ENCODE assay signal across 8 cellular contexts in the genomic region with DNA sequence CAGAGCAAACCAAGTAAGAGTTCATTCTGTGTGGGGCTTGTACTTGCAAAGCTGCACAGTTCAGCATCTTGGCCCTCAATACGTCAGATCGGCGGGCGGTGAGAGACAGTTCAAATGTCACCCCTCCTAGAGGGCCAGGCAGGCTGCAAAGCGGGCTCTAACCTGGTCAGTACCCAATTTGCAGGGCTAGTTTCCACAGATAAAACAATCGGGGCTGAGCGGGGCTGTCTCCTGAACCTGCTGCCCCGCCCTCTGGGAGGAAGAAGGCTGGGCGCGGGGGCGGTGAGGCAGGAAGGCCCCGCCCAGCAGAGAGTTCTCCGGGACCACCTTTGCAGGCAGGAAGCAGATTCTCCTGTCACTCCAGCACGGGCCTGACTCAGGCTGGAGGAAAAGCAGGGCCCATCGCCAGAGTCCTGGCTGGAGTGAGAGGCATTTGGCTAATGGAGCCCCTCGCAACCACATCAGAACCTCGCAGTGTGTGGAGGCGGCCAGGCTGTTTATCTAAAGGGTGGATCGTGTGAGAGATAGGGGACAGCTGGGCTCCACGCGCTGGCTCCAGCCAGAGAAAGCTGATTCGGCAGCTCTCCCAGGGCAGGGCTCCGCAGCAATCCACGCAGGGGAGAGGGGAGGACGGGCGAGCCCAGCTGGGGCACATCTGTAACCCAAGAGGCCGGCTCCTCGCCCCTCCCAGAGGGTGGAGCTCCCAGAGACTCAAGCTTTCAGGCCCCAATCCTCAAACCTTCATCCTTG.
DNase-seq lines count a peak whose midpoint lies in the region; ATAC-seq and TF ChIP-seq lines count a peak whose summit lies in the region.

No MANE protein-coding gene starts in this region.

- peak overlapping the region; percentile 4 for H3K27ac ChIP-seq in iPS-20b (ENCODE audit: low read length)

- H3K4me1 Mint-ChIP-seq in IgD-negative memory B cell (peaks cover 8 to 22% (median 10%) of the 10 kb centered on the region in 3 donors), MCF 10A (ENCODE audit: insufficient read depth, unreplicated experiment) (peaks cover 13% of the 10 kb centered on the region)

- DNase-seq in DMS 273 (lab: John Stamatoyannopoulos, UW; ENCODE audit: unreplicated experiment) (peak; percentile 89), T1000 (lab: John Stamatoyannopoulos, UW) (peak; percentile 45), MCF 10A (ENCODE audit: unreplicated experiment) (peak; percentile 70), smooth muscle cell of the brain vasculature (ENCODE audit: low read depth, low spot score) (peak; percentile 40), NCI-H187 (lab: John Stamatoyannopoulos, UW) (no peak)

- H3K36me3 Mint-ChIP-seq in IgD-negative memory B cell (no peaks in the 10 kb centered on the region), MCF 10A (ENCODE audit: insufficient read depth, unreplicated experiment) (peaks cover 4% of the 10 kb centered on the region)

- POLR2A ChIA-PET in MCF 10A (lab: Yijun Ruan, JAX): interaction anchor here (0.6 to 3.9 kb wide), 11 partner anchors 9 to 112 kb away, joined by 3 to 20 read pairs (median 3); no protein-coding TSS in a partner anchor

- peaks cover 0 to 1% (median 0%) of the 10 kb centered on the region in 3 donors for H3K9me3 Mint-ChIP-seq in IgD-negative memory B cell
- H3K9me3 Mint-ChIP-seq in MCF 10A (ENCODE audit: unreplicated experiment): no peaks in the 10 kb centered on the region

- no TSS peak for BruUV-seq in MCF 10A (replicated peaks; lab: Mats Ljungman, UMichigan)

- H3K9ac ChIP-seq in iPS-20b (ENCODE audit: low read depth, low read length): peak overlapping the region; percentile 81; the same call in 1 of the 2 replicates

- no peaks in the 10 kb centered on the region for H3K9me3 ChIP-seq in iPS-20b (ENCODE audit: insufficient read depth, low read depth, low read length)

- peaks cover 7% of the 10 kb centered on the region; the same call in 1 of the 2 replicates for H3K4me1 ChIP-seq in iPS-20b (ENCODE audit: insufficient read depth, low read length)

- H3K27me3 Mint-ChIP-seq in IgD-negative memory B cell (peaks cover 7% of the 10 kb centered on the region), MCF 10A (ENCODE audit: insufficient read depth, unreplicated experiment) (no peaks in the 10 kb centered on the region)

- no peaks in the 10 kb centered on the region for H3K27me3 ChIP-seq in iPS-20b (ENCODE audit: insufficient read depth, low read length)

- peak overlapping the region; percentile 78 for H3K4me3 ChIP-seq in iPS-20b (ENCODE audit: low read length)

- CTCF ChIA-PET in MCF 10A (lab: Yijun Ruan, JAX): interaction anchor here (0.6 to 1.6 kb wide), 11 partner anchors 8 to 113 kb away, joined by 3 to 6 read pairs (median 3); partner anchors contain the start of gene SH3PXD2A

- intact Hi-C loops in MCF 10A (cut with micrococcal nuclease): loop anchor here (10.0 kb wide), 1 partner anchor 57 kb away; no protein-coding TSS in a partner anchor

- no peak for TF ChIP-seq CTCF in MCF 10A (IDR thresholded peaks at IDR 0.05; ENCODE audit: unreplicated experiment)

- H3K4me3 Mint-ChIP-seq in IgD-negative memory B cell (peak overlapping the region; percentile 92 to 96 (median 94)), MCF 10A (ENCODE audit: unreplicated experiment) (peak overlapping the region; percentile 76)

- H3K27ac Mint-ChIP-seq in IgD-negative memory B cell (peak overlapping the region in 1 of 3 donors; percentile 61), MCF 10A (ENCODE audit: low read depth, unreplicated experiment) (peak overlapping the region; percentile 84)

- peak; percentile 72 for ATAC-seq in GM21390 (IDR thresholded peaks at IDR 0.05; ENCODE audit: unreplicated experiment)

- H3K36me3 ChIP-seq in iPS-20b (ENCODE audit: insufficient read depth, low read depth, low read length): no peaks in the 10 kb centered on the region

Comparison
In these comparisons a context has a peak if more than half of its experiments do, and no peak if none do; other contexts are left out.
1. DNase-seq: peak in DMS 273 (single experiment), T1000 (single experiment), MCF 10A (single experiment) and smooth muscle cell of the brain vasculature (single experiment); none in NCI-H187 (0 of 2).